ENCODE assay signal across 18 cellular contexts in genomic region chr16:83717308-83717707, GRCh38.
A peak's percentile ranks its signal among the peaks of the same experiment; 100 is the strongest.
DNase-seq lines count a peak whose midpoint lies in the region; ATAC-seq, FAIRE-seq and TF ChIP-seq lines count a peak whose summit lies in the region.
"Had no signal": no experiment of that assay in that cellular context is flagged by ENCODE, and none has a peak within 500 bp of the region (broad histone marks: within the 10 kb centered on the region; RNA-seq: fewer than 3 reads in every experiment).

No MANE protein-coding gene starts in this region.

- H3K79me1 ChIP-seq in mesendoderm (ENCODE audit: low read length): no peaks in the 10 kb centered on the region

- H2BK15ac ChIP-seq in mesendoderm (replicated peaks; ENCODE audit: low read depth): no peak overlapping the region

- H3K4me1 ChIP-seq in mesendoderm (ENCODE audit: control insufficient read depth, low read depth, low read length): no peaks in the 10 kb centered on the region
- H3K4me1 ChIP-seq: transverse colon had no signal

- no peaks in the 10 kb centered on the region for H3K9me3 Mint-ChIP-seq in activated naive CD4-positive, alpha-beta T cell treated with anti-CD3 and anti-CD28 coated beads for 36 hours
- H3K9me3 Mint-ChIP-seq: stimulated activated memory B cell treated with anti-CD40 and anti-IgM and Interleukin-4, amounts not matched to agents 10 μg/mL and 1 μg/mL and 100 μg/mL, for 72 hours had no signal

- in situ Hi-C loops in brain microvascular endothelial cell (cut with HindIII; ENCODE audit: low pct_ligation_motif_present, low sequenced_read_pairs): no loop called here

- no peaks in the 10 kb centered on the region for H3K27me3 ChIP-seq in brain microvascular endothelial cell (replicated peaks)
- no peaks in the 10 kb centered on the region for H3K27me3 ChIP-seq in mesendoderm (ENCODE audit: insufficient read depth, low read length, poor library complexity)
- H3K27me3 ChIP-seq: left lung, ovary, transverse colon had no signal

- no peak overlapping the region for H3K4me2 ChIP-seq in mesendoderm (ENCODE audit: low read length)
- H3K4me2 ChIP-seq: smooth muscle cell had no signal

- DNase-seq in GM12865 (ENCODE audit: low read depth) (no peak), HTR-8/SVneo (ENCODE audit: insufficient read length, low spot score) (peak; percentile 22), brain microvascular endothelial cell (no peak), mesendoderm (peak; percentile 65)
- no peak for DNase-seq in activated naive CD4-positive, alpha-beta T cell treated with anti-CD3 and anti-CD28 coated beads for 36 hours
- DNase-seq: activated CD8-positive, alpha-beta T cell treated with anti-CD3 and anti-CD28 coated beads, Interleukin-2, amount 10 ng/mL, durations not matched to agents 7 days and 5 days; effector CD8-positive, alpha-beta T cell; left lung; NCI-H1694; NCI-H526; ovary; transverse colon had no signal

- CTCF ChIA-PET in activated naive CD4-positive, alpha-beta T cell treated with anti-CD3 and anti-CD28 coated beads for 36 hours (lab: Charles Lee): no interaction called here

- H3K27ac Mint-ChIP-seq in activated naive CD4-positive, alpha-beta T cell treated with anti-CD3 and anti-CD28 coated beads for 36 hours: no peak overlapping the region
- H3K27ac Mint-ChIP-seq: activated CD8-positive, alpha-beta T cell treated with anti-CD3 and anti-CD28 coated beads, Interleukin-2, amount 10 ng/mL, durations not matched to agents 7 days and 5 days; stimulated activated memory B cell treated with anti-CD40 and anti-IgM and Interleukin-4, amounts not matched to agents 10 μg/mL and 1 μg/mL and 100 μg/mL, for 72 hours had no signal

- H2AK5ac ChIP-seq in mesendoderm (ENCODE audit: low read length): no peak overlapping the region

- H3K79me2 ChIP-seq in mesendoderm (ENCODE audit: control insufficient read depth, insufficient read depth, low read length): no peaks in the 10 kb centered on the region

- no peaks in the 10 kb centered on the region for H3K36me3 ChIP-seq in brain microvascular endothelial cell (replicated peaks)
- H3K36me3 ChIP-seq in mesendoderm (ENCODE audit: control insufficient read depth, insufficient read depth, low read length): no peaks in the 10 kb centered on the region
- H3K36me3 ChIP-seq: left lung, ovary, transverse colon had no signal

- H3K36me3 Mint-ChIP-seq in activated naive CD4-positive, alpha-beta T cell treated with anti-CD3 and anti-CD28 coated beads for 36 hours (ENCODE audit: low read depth): no peaks in the 10 kb centered on the region
- H3K36me3 Mint-ChIP-seq: stimulated activated memory B cell treated with anti-CD40 and anti-IgM and Interleukin-4, amounts not matched to agents 10 μg/mL and 1 μg/mL and 100 μg/mL, for 72 hours had no signal

- H3K56ac ChIP-seq in mesendoderm (ENCODE audit: low read length): no peak overlapping the region

- H4K8ac ChIP-seq in mesendoderm (ENCODE audit: low read depth, low read length): no peak overlapping the region

- peaks cover 1% of the 10 kb centered on the region for H3K27me3 Mint-ChIP-seq in activated naive CD4-positive, alpha-beta T cell treated with anti-CD3 and anti-CD28 coated beads for 36 hours (ENCODE audit: low read depth)

- no peak overlapping the region for H4K5ac ChIP-seq in mesendoderm (ENCODE audit: low read length)

- intact Hi-C loops in activated naive CD4-positive, alpha-beta T cell treated with anti-CD3 and anti-CD28 coated beads for 36 hours (cut with micrococcal nuclease): no loop called here

- WGBS in mesendoderm (ENCODE audit: extremely low coverage, insufficient coverage, low lambda C conversion rate): no CpG with 5 or more reads among the region's 7 CpGs

- no peak for FAIRE-seq in HTR-8/SVneo (lab: Jason Lieb, UNC)
- FAIRE-seq: GM19239 had no signal

- no peak overlapping the region for H2BK5ac ChIP-seq in mesendoderm (ENCODE audit: low read length)

- no peak overlapping the region for H3K9ac ChIP-seq in mesendoderm (ENCODE audit: low read length)

- no peak overlapping the region for H3K18ac ChIP-seq in mesendoderm (ENCODE audit: low read length)

- TF ChIP-seq CTCF in GM12865 (IDR thresholded peaks at IDR 0.05; ENCODE audit: insufficient read depth, low read depth, low read length, missing control alignments): peak; percentile 6
- TF ChIP-seq CTCF in brain microvascular endothelial cell (IDR thresholded peaks at IDR 0.05; ENCODE audit: low read depth, low read length, missing control alignments): peak; percentile 47

- no peak overlapping the region for H2BK120ac ChIP-seq in mesendoderm (ENCODE audit: low read depth, low read length)

- H3K4me1 Mint-ChIP-seq in activated naive CD4-positive, alpha-beta T cell treated with anti-CD3 and anti-CD28 coated beads for 36 hours (ENCODE audit: low read depth): no peaks in the 10 kb centered on the region
- H3K4me1 Mint-ChIP-seq: stimulated activated memory B cell treated with anti-CD40 and anti-IgM and Interleukin-4, amounts not matched to agents 10 μg/mL and 1 μg/mL and 100 μg/mL, for 72 hours had no signal

- ATAC-seq in HG03108 (IDR thresholded peaks at IDR 0.05; ENCODE audit: unreplicated experiment): no peak
- ATAC-seq in HG02840 (IDR thresholded peaks at IDR 0.05; ENCODE audit: low FRiP score, unreplicated experiment): no peak
- no peak for ATAC-seq in GM19463 (IDR thresholded peaks at IDR 0.05; ENCODE audit: unreplicated experiment)
- ATAC-seq: activated CD8-positive, alpha-beta T cell treated with anti-CD3 and anti-CD28 coated beads, Interleukin-2, amount 10 ng/mL, durations not matched to agents 7 days and 5 days; left lung; stimulated activated memory B cell treated with anti-CD40 and anti-IgM and Interleukin-4, amounts not matched to agents 10 μg/mL and 1 μg/mL and 100 μg/mL, for 72 hours had no signal

- H3K4me3 ChIP-seq in GM12865 (ENCODE audit: low read depth, low read length) (no peak overlapping the region), brain microvascular endothelial cell (ENCODE audit: low read depth, low read length) (no peak overlapping the region), mesendoderm (ENCODE audit: low read length) (no peak overlapping the region)
- H3K4me3 ChIP-seq: left lung, ovary, smooth muscle cell, transverse colon had no signal

- no peak overlapping the region for H3K4ac ChIP-seq in mesendoderm (ENCODE audit: low read depth, low read length)

- no peak overlapping the region for H3K23ac ChIP-seq in mesendoderm (ENCODE audit: low read length)

- H3K27ac ChIP-seq in brain microvascular endothelial cell: peak overlapping the region; percentile 73
- no peak overlapping the region for H3K27ac ChIP-seq in mesendoderm (ENCODE audit: low read depth, low read length)
- H3K27ac ChIP-seq: left lung, ovary, transverse colon had no signal

- H3K4me3 Mint-ChIP-seq in activated naive CD4-positive, alpha-beta T cell treated with anti-CD3 and anti-CD28 coated beads for 36 hours: no peak overlapping the region
- H3K4me3 Mint-ChIP-seq: activated CD8-positive, alpha-beta T cell treated with anti-CD3 and anti-CD28 coated beads, Interleukin-2, amount 10 ng/mL, durations not matched to agents 7 days and 5 days; stimulated activated memory B cell treated with anti-CD40 and anti-IgM and Interleukin-4, amounts not matched to agents 10 μg/mL and 1 μg/mL and 100 μg/mL, for 72 hours had no signal

Comparison
In these comparisons a context has a peak if more than half of its experiments do, and no peak if none do; other contexts are left out.
1. DNase-seq: peak in HTR-8/SVneo (single experiment) and mesendoderm (single experiment); none in GM12865 (single experiment), brain microvascular endothelial cell (single experiment) and activated naive CD4-positive, alpha-beta T cell treated with anti-CD3 and anti-CD28 coated beads for 36 hours (single experiment).